ENCODE assay signal across 14 cellular contexts in the genomic region with DNA sequence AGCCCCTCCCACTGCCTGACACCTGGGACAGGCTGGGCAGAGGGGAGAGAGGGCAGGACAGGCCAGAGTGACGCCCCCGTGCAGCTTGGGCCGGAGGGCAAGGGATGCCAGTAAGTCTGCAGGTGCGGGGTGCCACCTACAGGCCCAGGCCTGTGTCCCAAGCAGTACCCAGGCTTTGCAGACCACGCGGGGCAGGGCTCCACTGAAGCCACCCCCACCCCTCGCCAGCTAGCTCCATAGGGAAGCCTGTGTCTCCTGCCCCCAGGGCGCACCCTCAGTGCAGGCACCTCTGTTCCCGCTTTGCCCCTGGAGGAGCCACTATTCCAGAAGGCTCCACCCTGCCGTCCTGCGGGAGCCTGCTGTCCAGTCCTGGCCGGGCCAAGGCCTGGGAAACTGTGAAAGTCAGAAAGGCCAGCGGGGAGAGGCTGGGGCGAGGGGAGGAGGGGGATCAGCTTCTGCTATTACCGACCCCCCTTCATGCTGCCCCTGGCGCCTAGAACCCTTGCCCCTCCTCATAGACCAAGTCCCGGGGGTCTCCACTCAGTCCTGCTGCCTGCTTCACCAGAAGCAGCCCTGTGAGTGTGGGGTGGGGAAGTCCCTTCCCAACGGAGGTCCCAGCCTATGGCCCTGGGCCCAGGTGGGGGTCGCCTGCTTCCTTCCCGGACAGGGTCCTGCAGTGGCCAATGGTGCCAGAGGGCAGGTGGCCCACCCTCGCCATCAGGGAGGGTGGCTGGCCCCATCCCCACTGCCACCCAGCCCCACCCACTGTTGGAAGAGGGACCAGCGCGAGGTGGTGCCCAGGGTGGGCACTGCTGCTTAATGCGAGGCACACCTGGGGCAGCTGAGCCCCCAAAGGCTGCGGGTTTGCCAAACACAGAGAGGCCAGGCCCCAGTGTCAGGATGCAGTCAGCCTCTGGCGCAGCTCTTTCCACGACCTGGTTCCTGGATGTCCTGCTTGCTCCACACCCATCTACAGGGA. TPM values are rescaled to one million over a fixed set of nuclear protein-coding genes. Genes with fewer than 3 reads are reported as not detected.
DNase-seq lines count a peak whose midpoint lies in the region; ATAC-seq and TF ChIP-seq lines count a peak whose summit lies in the region.
"Had no signal": no experiment of that assay in that cellular context is flagged by ENCODE, and none has a peak within 500 bp of the region (broad histone marks: within the 10 kb centered on the region; RNA-seq: fewer than 3 reads in every experiment).

No MANE protein-coding gene starts in this region.

- H3K27me3 ChIP-seq in Panc1 (ENCODE audit: control insufficient read depth, insufficient read depth, low read length) (no peaks in the 10 kb centered on the region), gastroesophageal sphincter (peaks cover 55% of the 10 kb centered on the region), testis (no peaks in the 10 kb centered on the region)
- H3K27me3 ChIP-seq: BLaER1, SJSA1 had no signal

- POLR2A ChIA-PET in Panc1 (lab: Charles Lee), result interaction anchor here (0.5 kb wide), 1 partner anchor 360 kb away, joined by 10 read pairs; no protein-coding TSS in a partner anchor

- in situ Hi-C loops in Panc1 (cut with HindIII; ENCODE audit: low pct_unique_long_range_greater_than_20kb, low sequenced_read_pairs), result no loop called here

- H3K4me3 ChIP-seq in Panc1 (ENCODE audit: low read depth in 2 of 2, low read length in 2 of 2), result no peak overlapping the region
- H3K4me3 ChIP-seq in gastroesophageal sphincter, result no peak overlapping the region
- H3K4me3 ChIP-seq in testis, result no peak overlapping the region
- H3K4me3 ChIP-seq: BLaER1, SJSA1 had no signal

- TF ChIP-seq EP300 in gastroesophageal sphincter (IDR thresholded peaks at IDR 0.05), result no peak

- H3K4me1 ChIP-seq in Panc1 (ENCODE audit: control insufficient read depth, insufficient read depth, low read length), result peaks cover 9% of the 10 kb centered on the region; the same call in 1 of the 2 replicates
- no peaks in the 10 kb centered on the region for H3K4me1 ChIP-seq in gastroesophageal sphincter
- peaks cover 11% of the 10 kb centered on the region for H3K4me1 ChIP-seq in testis

- BruUV-seq in Panc1 (replicated peaks; lab: Mats Ljungman, UMichigan), result no TSS peak

- peak overlapping the region in 1 of 2 donors; percentile 80 for H3K27ac Mint-ChIP-seq in stimulated activated naive CD8-positive, alpha-beta T cell treated with anti-CD3 and anti-CD28 coated beads, Interleukin-15, amount 100 ng/mL, for 72 hours
- H3K27ac Mint-ChIP-seq: activated CD4-positive, alpha-beta T cell treated with anti-CD3 and anti-CD28 coated beads, Interleukin-2, amount 10 ng/mL, durations not matched to agents 24 days and 14 days had no signal

- H3K27ac ChIP-seq in Panc1 (ENCODE audit: low read length), result no peak overlapping the region
- no peak overlapping the region for H3K27ac ChIP-seq in gastroesophageal sphincter
- no peak overlapping the region for H3K27ac ChIP-seq in testis
- H3K27ac ChIP-seq: BLaER1, SJSA1 had no signal

- intact Hi-C loops in Right ventricle myocardium inferior (cut with DNase I), result no loop called here
- intact Hi-C loops in cardiac septum (cut with DNase I), result no loop called here
- intact Hi-C loops in Panc1 (cut with micrococcal nuclease; ENCODE audit: unreplicated experiment), result no loop called here
- intact Hi-C loops in testis (cut with DNase I; ENCODE audit: low total_unique reads), result no loop called here

- no CpG with 5 or more reads among the region's 27 CpGs for WGBS in gastroesophageal sphincter (ENCODE audit: low coverage in 1 of 2), 2 donors
- 83% methylated on average over 20 to 27 of the region's 27 CpGs for WGBS in testis, 2 donors

- DNase-seq in Right ventricle myocardium inferior (ENCODE audit: missing footprints) (peak; percentile 67), cardiac septum (ENCODE audit: low spot score) (no peak), Panc1 (ENCODE audit: low read depth, low spot score) (no peak), testis (no peak)
- no peak for DNase-seq in stimulated activated naive CD8-positive, alpha-beta T cell treated with anti-CD3 and anti-CD28 coated beads, Interleukin-15, amount 100 ng/mL, for 72 hours
- DNase-seq: activated CD4-positive, alpha-beta T cell treated with anti-CD3 and anti-CD28 coated beads, Interleukin-2, amount 10 ng/mL, durations not matched to agents 24 days and 14 days; effector CD8-positive, alpha-beta T cell; NCI-H2107 had no signal

- H3K9me3 ChIP-seq in Panc1 (ENCODE audit: control insufficient read depth, insufficient read depth, low read depth, low read length) (no peaks in the 10 kb centered on the region), gastroesophageal sphincter (no peaks in the 10 kb centered on the region), testis (no peaks in the 10 kb centered on the region)
- H3K9me3 ChIP-seq: BLaER1, SJSA1 had no signal

- peaks cover 18% of the 10 kb centered on the region for H3K27me3 Mint-ChIP-seq in stimulated activated naive CD8-positive, alpha-beta T cell treated with anti-CD3 and anti-CD28 coated beads, Interleukin-15, amount 100 ng/mL, for 72 hours
- H3K27me3 Mint-ChIP-seq: activated CD4-positive, alpha-beta T cell treated with anti-CD3 and anti-CD28 coated beads, Interleukin-2, amount 10 ng/mL, durations not matched to agents 24 days and 14 days had no signal

- TF ChIP-seq POLR2A in gastroesophageal sphincter (IDR thresholded peaks at IDR 0.05), result no peak
- TF ChIP-seq POLR2A in testis (IDR thresholded peaks at IDR 0.05), result no peak

- no peak overlapping the region for H3K4me3 Mint-ChIP-seq in stimulated activated naive CD8-positive, alpha-beta T cell treated with anti-CD3 and anti-CD28 coated beads, Interleukin-15, amount 100 ng/mL, for 72 hours
- H3K4me3 Mint-ChIP-seq: activated CD4-positive, alpha-beta T cell treated with anti-CD3 and anti-CD28 coated beads, Interleukin-2, amount 10 ng/mL, durations not matched to agents 24 days and 14 days; activated naive CD8-positive, alpha-beta T cell had no signal

- peak; percentile 32 for ATAC-seq in Right ventricle myocardium inferior
- ATAC-seq in Panc1, result peak; percentile 70
- peak; percentile 24 for ATAC-seq in esophagus mucosa
- ATAC-seq in stimulated activated naive CD8-positive, alpha-beta T cell treated with anti-CD3 and anti-CD28 coated beads, Interleukin-15, amount 100 ng/mL, for 72 hours, result peak; percentile 36
- ATAC-seq in GM19328 (IDR thresholded peaks at IDR 0.05; ENCODE audit: unreplicated experiment), result no peak
- no peak for ATAC-seq in gastroesophageal sphincter

- TF ChIP-seq CTCF in Panc1 (IDR thresholded peaks at IDR 0.05) (no peak; the same call in 1 of the 2 replicates), gastroesophageal sphincter (IDR thresholded peaks at IDR 0.05) (no peak), testis (IDR thresholded peaks at IDR 0.05) (no peak)

- H3K36me3 ChIP-seq in Panc1 (ENCODE audit: control insufficient read depth, insufficient read depth, low read length) (no peaks in the 10 kb centered on the region; the same call in 1 of the 2 replicates), gastroesophageal sphincter (peaks cover 0 to 11% of the 10 kb centered on the region in 2 donors), testis (ENCODE audit: low read depth, missing control alignments) (no peaks in the 10 kb centered on the region)
- H3K36me3 ChIP-seq: SJSA1 had no signal

- H3K9me3 Mint-ChIP-seq in stimulated activated naive CD8-positive, alpha-beta T cell treated with anti-CD3 and anti-CD28 coated beads, Interleukin-15, amount 100 ng/mL, for 72 hours, result no peaks in the 10 kb centered on the region
- H3K9me3 Mint-ChIP-seq: activated CD4-positive, alpha-beta T cell treated with anti-CD3 and anti-CD28 coated beads, Interleukin-2, amount 10 ng/mL, durations not matched to agents 24 days and 14 days had no signal

- H3K4me1 Mint-ChIP-seq in stimulated activated naive CD8-positive, alpha-beta T cell treated with anti-CD3 and anti-CD28 coated beads, Interleukin-15, amount 100 ng/mL, for 72 hours, result peaks cover 15% of the 10 kb centered on the region
- H3K4me1 Mint-ChIP-seq: activated CD4-positive, alpha-beta T cell treated with anti-CD3 and anti-CD28 coated beads, Interleukin-2, amount 10 ng/mL, durations not matched to agents 24 days and 14 days had no signal

- CTCF ChIA-PET in Panc1 (lab: Charles Lee), result interaction anchor here (1.1 kb wide), 1 partner anchor 105 kb away, joined by 4 read pairs; no protein-coding TSS in a partner anchor

RNA-seq across cellular contexts. Expression of a gene that starts 54.4 kb away (rescaled TPM):
- total RNA-seq in Right ventricle myocardium inferior (21.0 TPM), cardiac septum (19.3 TPM), Panc1 (2021; ENCODE audit: unreplicated experiment) (27.6 TPM), esophagus mucosa (3.6 TPM), gastroesophageal sphincter (10 to 100 TPM; 10.9 to 12.6 (median 11.7) TPM), testis (1 to 10 TPM; 9.0 to 9.3 TPM)
- polyA plus RNA-seq in Panc1 (2012; ENCODE audit: insufficient read length), result 27.2 TPM
- 9.8 TPM for polyA plus RNA-seq in testis (ENCODE audit: insufficient read depth, low read depth, low replicate concordance)

Comparison
In these comparisons a context has a peak if more than half of its experiments do, and no peak if none do; other contexts are left out.
1. ATAC-seq: peak in Right ventricle myocardium inferior (single experiment), Panc1 (single experiment), esophagus mucosa (single experiment) and stimulated activated naive CD8-positive, alpha-beta T cell treated with anti-CD3 and anti-CD28 coated beads, Interleukin-15, amount 100 ng/mL, for 72 hours (single experiment); none in GM19328 (single experiment) and gastroesophageal sphincter (single experiment).